Comparison of ENCODE assay signal across 23 cellular contexts in genomic region chrX:12554206-12554605, GRCh38.
"Had no signal": no experiment of that assay in that cellular context is flagged by ENCODE, and none has a peak within 500 bp of the region (broad histone marks: within the 10 kb centered on the region; RNA-seq: fewer than 3 reads in every experiment).

No MANE protein-coding gene starts in this region.

- H3K4me3 ChIP-seq: colonic mucosa, coronary artery, dorsolateral prefrontal cortex, esophagus muscularis mucosa, esophagus squamous epithelium, gastrocnemius medialis, gastroesophageal sphincter, heart left ventricle, heart right ventricle had no signal

- H3K27ac Mint-ChIP-seq: dendritic cell treated with granulocyte-macrophage colony-stimulating factor and Interleukin-4, amounts not matched to agents 40 ng/mL and 50 ng/mL, for 4 days; effector memory CD8-positive, alpha-beta T cell; endodermal cell had no signal

- H3K4me1 ChIP-seq: colonic mucosa, esophagus muscularis mucosa, esophagus squamous epithelium, foreskin keratinocyte, gastrocnemius medialis, gastroesophageal sphincter, heart left ventricle, heart right ventricle had no signal

- H3K4me1 Mint-ChIP-seq: endodermal cell had no signal

- H3K4me3 Mint-ChIP-seq: dendritic cell treated with granulocyte-macrophage colony-stimulating factor and Interleukin-4, amounts not matched to agents 40 ng/mL and 50 ng/mL, for 4 days; effector memory CD8-positive, alpha-beta T cell; endodermal cell had no signal

- DNase-seq: colonic mucosa; cortex of kidney; dermis blood vessel endothelial cell; dorsolateral prefrontal cortex; effector CD4-positive, alpha-beta T cell; effector CD8-positive, alpha-beta T cell; effector memory CD4-positive, alpha-beta T cell; effector memory CD8-positive, alpha-beta T cell; endodermal cell; erythroblast; esophagus squamous epithelium; foreskin fibroblast; foreskin keratinocyte; foreskin melanocyte; gastrocnemius medialis; glutamatergic neuron; head of caudate nucleus; heart left ventricle; heart right ventricle had no signal

- H3K27me3 Mint-ChIP-seq: effector memory CD8-positive, alpha-beta T cell had no signal

- H3K36me3 ChIP-seq: colonic mucosa, esophagus muscularis mucosa, esophagus squamous epithelium, gastrocnemius medialis, gastroesophageal sphincter, heart left ventricle, heart right ventricle had no signal

- H3K27me3 ChIP-seq: colonic mucosa, esophagus muscularis mucosa, esophagus squamous epithelium, foreskin keratinocyte, gastrocnemius medialis, gastroesophageal sphincter had no signal

- H3K9me3 ChIP-seq: colonic mucosa, esophagus muscularis mucosa, esophagus squamous epithelium, gastrocnemius medialis, gastroesophageal sphincter, heart left ventricle, heart right ventricle had no signal

- H3K9me3 Mint-ChIP-seq: dendritic cell treated with granulocyte-macrophage colony-stimulating factor and Interleukin-4, amounts not matched to agents 40 ng/mL and 50 ng/mL, for 4 days; effector memory CD8-positive, alpha-beta T cell had no signal
